Comparison of ENCODE assay signal across 1 cellular context in genomic region chr17:4806420-4806769, GRCh38.
TF ChIP-seq lines count a peak whose summit lies in the region.

No MANE protein-coding gene starts in this region.

TF ChIP-seq in H1, 55 proteins besides CTCF, POLR2A, EP300 and RAD21:
- TF ChIP-seq SIN3A (conservative IDR thresholded peaks at IDR 0.05 in 1 of 2, IDR thresholded peaks at IDR 0.05 in 1 of 2; ENCODE audit: low read depth in 1 of 2, low read length in 2 of 2) (peak in 1 of 2 experiments; percentile 22; a peak in 1 of 4 replicates), CEBPB (IDR thresholded peaks at IDR 0.05; ENCODE audit: low read depth, low read length) (no peak)
